Comparison of ENCODE assay signal across 1 cellular context in the genomic region with DNA sequence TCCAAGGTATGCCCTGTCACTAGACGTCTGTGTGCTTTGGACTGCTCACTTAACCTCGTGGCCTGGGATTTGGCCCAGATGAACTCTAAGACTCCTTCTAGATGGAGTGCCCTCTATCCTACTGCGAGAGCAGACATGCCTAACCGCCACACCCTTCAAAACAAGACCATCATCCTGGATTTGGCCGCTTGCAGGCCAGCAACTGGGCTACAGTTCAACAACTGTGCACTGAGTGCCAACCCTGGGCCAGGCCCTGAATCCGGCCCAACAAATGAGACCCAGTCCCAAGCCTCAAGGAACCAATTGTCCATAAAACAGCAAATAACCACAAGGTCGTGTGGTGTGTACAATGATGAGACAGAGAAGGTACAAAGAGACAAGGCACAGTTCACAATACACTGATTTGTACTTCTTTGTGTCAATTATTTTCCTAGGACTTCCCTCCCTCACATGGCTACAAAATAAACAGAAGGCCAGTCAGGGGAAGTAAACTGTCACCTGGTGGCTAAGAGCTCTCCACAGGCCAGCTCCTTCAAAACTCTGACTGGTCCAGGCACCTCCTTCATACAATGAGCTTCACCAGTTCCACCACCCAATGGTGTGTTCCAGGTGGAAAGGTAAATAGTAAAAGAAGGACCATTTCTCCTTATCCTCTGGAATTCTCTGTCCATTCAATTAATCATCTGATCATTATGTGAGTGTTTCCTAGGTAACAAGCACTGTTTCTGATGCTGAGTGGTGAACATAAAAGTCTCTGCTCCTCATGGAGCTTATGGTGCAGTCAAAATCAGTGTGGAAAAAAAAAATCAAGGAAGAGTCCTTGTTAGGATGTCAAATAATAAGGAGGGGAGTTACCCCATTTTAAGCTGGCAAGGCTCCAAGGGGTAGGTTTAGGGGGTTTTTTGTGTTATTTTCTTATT.
TF ChIP-seq lines count a peak whose summit lies in the region.

No MANE protein-coding gene starts in this region.

TF ChIP-seq in HepG2, 621 proteins besides CTCF, POLR2A, EP300 and RAD21 (continued from another document and continues in another):
- TF ChIP-seq LRRFIP1 (CRISPR knock-in tag; conservative IDR thresholded peaks at IDR 0.05) (no peak), MXD1 (CRISPR knock-in tag; IDR thresholded peaks at IDR 0.05) (no peak), ZNF282 (IDR thresholded peaks at IDR 0.05; ENCODE audit: partially characterized antibody) (no peak), GMEB2 (CRISPR knock-in tag; IDR thresholded peaks at IDR 0.05; ENCODE audit: low read depth) (no peak), ARHGAP35 (CRISPR knock-in tag; IDR thresholded peaks at IDR 0.05; ENCODE audit: borderline replicate concordance) (no peak), HMG20B (CRISPR knock-in tag; conservative IDR thresholded peaks at IDR 0.05) (0 out of 2 replicates have a peak, but pooled peaks have one; percentile 38), ZC3H4 (CRISPR knock-in tag; IDR thresholded peaks at IDR 0.05; ENCODE audit: borderline replicate concordance) (no peak), MED8 (CRISPR knock-in tag; IDR thresholded peaks at IDR 0.05; ENCODE audit: insufficient replicate concordance) (no peak), FOXP1 (IDR thresholded peaks at IDR 0.05) (peak; percentile 37; the same call in 1 of the 2 replicates), FOXP1 (CRISPR knock-in tag; IDR thresholded peaks at IDR 0.05) (peak; percentile 57), GLI4 (CRISPR knock-in tag; IDR thresholded peaks at IDR 0.05; ENCODE audit: borderline replicate concordance) (no peak), ATF7-NPFF (CRISPR knock-in tag; IDR thresholded peaks at IDR 0.05; ENCODE audit: low read depth) (no peak), MEIS2 (CRISPR knock-in tag; IDR thresholded peaks at IDR 0.05) (0 out of 2 replicates have a peak, but pooled peaks have one; percentile 57), ZMYM4 (CRISPR knock-in tag; IDR thresholded peaks at IDR 0.05) (no peak), ERF (CRISPR knock-in tag; IDR thresholded peaks at IDR 0.05) (no peak), ZEB1 (IDR thresholded peaks at IDR 0.05; ENCODE audit: insufficient replicate concordance, low read depth) (peak; percentile 32), IRF9 (CRISPR knock-in tag; IDR thresholded peaks at IDR 0.05; ENCODE audit: borderline replicate concordance) (no peak), YEATS4 (CRISPR knock-in tag; IDR thresholded peaks at IDR 0.05; ENCODE audit: borderline replicate concordance) (no peak), NFIB (CRISPR knock-in tag; IDR thresholded peaks at IDR 0.05; ENCODE audit: borderline replicate concordance) (no peak), ZNF746 (CRISPR knock-in tag; IDR thresholded peaks at IDR 0.05) (no peak), EZH2 (conservative IDR thresholded peaks at IDR 0.05; ENCODE audit: low read depth, low read length) (no peak), SMYD3 (CRISPR knock-in tag; IDR thresholded peaks at IDR 0.05) (no peak), POGZ (CRISPR knock-in tag; IDR thresholded peaks at IDR 0.05) (no peak), RBM22 (optimal IDR thresholded peaks at IDR 0.05; ENCODE audit: low read length) (no peak), GZF1 (CRISPR knock-in tag; IDR thresholded peaks at IDR 0.05) (no peak), ELK4 (CRISPR knock-in tag; IDR thresholded peaks at IDR 0.05; ENCODE audit: borderline replicate concordance) (no peak), RXRA (CRISPR knock-in tag; IDR thresholded peaks at IDR 0.05) (peak; percentile 73), ZNF83 (CRISPR knock-in tag; IDR thresholded peaks at IDR 0.05; ENCODE audit: borderline replicate concordance) (no peak), SALL1 (CRISPR knock-in tag; IDR thresholded peaks at IDR 0.05) (peak; percentile 73), ZNF720 (CRISPR knock-in tag; IDR thresholded peaks at IDR 0.05) (no peak), THAP11 (CRISPR knock-in tag; IDR thresholded peaks at IDR 0.05) (no peak), ZFX (CRISPR knock-in tag; IDR thresholded peaks at IDR 0.05; ENCODE audit: low read depth) (peak; percentile 58), PATZ1 (CRISPR knock-in tag; IDR thresholded peaks at IDR 0.05) (0 out of 2 replicates have a peak, but pooled peaks have one; percentile 14), ZNF567 (CRISPR knock-in tag; IDR thresholded peaks at IDR 0.05; ENCODE audit: borderline replicate concordance) (no peak), JARID2 (CRISPR knock-in tag; IDR thresholded peaks at IDR 0.05; ENCODE audit: insufficient replicate concordance) (no peak), ZFYVE20 (CRISPR knock-in tag; IDR thresholded peaks at IDR 0.05; ENCODE audit: borderline replicate concordance, low read depth) (no peak), ZNF207 (IDR thresholded peaks at IDR 0.05; ENCODE audit: borderline replicate concordance) (no peak)
- TF ChIP-seq, protein P1, sequence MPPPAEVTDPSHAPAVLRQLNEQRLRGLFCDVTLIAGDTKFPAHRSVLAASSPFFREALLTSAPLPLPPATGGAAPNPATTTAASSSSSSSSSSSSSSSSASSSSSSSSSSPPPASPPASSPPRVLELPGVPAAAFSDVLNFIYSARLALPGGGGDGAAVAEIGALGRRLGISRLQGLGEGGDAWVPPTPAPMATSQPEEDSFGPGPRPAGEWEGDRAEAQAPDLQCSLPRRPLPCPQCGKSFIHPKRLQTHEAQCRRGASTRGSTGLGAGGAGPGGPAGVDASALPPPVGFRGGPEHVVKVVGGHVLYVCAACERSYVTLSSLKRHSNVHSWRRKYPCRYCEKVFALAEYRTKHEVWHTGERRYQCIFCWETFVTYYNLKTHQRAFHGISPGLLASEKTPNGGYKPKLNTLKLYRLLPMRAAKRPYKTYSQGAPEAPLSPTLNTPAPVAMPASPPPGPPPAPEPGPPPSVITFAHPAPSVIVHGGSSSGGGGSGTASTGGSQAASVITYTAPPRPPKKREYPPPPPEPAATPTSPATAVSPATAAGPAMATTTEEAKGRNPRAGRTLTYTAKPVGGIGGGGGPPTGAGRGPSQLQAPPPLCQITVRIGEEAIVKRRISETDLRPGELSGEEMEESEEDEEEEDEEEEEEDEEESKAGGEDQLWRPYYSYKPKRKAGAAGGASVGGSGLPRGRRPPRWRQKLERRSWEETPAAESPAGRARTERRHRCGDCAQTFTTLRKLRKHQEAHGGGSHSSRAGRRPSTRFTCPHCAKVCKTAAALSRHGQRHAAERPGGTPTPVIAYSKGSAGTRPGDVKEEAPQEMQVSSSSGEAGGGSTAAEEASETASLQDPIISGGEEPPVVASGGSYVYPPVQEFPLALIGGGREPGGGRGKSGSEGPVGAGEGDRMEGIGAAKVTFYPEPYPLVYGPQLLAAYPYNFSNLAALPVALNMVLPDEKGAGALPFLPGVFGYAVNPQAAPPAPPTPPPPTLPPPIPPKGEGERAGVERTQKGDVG (CRISPR knock-in tag; IDR thresholded peaks at IDR 0.05; ENCODE audit: borderline replicate concordance) = no peak; the same call in 1 of the 2 replicates
- TF ChIP-seq, protein P2, sequence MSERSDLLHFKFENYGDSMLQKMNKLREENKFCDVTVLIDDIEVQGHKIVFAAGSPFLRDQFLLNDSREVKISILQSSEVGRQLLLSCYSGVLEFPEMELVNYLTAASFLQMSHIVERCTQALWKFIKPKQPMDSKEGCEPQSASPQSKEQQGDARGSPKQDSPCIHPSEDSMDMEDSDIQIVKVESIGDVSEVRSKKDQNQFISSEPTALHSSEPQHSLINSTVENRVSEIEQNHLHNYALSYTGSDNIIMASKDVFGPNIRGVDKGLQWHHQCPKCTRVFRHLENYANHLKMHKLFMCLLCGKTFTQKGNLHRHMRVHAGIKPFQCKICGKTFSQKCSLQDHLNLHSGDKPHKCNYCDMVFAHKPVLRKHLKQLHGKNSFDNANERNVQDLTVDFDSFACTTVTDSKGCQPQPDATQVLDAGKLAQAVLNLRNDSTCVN (CRISPR knock-in tag; IDR thresholded peaks at IDR 0.05; ENCODE audit: borderline replicate concordance) = no peak; the same call in 1 of the 2 replicates
- TF ChIP-seq, protein P3, sequence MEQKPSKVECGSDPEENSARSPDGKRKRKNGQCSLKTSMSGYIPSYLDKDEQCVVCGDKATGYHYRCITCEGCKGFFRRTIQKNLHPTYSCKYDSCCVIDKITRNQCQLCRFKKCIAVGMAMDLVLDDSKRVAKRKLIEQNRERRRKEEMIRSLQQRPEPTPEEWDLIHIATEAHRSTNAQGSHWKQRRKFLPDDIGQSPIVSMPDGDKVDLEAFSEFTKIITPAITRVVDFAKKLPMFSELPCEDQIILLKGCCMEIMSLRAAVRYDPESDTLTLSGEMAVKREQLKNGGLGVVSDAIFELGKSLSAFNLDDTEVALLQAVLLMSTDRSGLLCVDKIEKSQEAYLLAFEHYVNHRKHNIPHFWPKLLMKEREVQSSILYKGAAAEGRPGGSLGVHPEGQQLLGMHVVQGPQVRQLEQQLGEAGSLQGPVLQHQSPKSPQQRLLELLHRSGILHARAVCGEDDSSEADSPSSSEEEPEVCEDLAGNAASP (CRISPR knock-in tag; IDR thresholded peaks at IDR 0.05; ENCODE audit: borderline replicate concordance) = no peak; the same call in 1 of the 2 replicates
- TF ChIP-seq, protein P4, sequence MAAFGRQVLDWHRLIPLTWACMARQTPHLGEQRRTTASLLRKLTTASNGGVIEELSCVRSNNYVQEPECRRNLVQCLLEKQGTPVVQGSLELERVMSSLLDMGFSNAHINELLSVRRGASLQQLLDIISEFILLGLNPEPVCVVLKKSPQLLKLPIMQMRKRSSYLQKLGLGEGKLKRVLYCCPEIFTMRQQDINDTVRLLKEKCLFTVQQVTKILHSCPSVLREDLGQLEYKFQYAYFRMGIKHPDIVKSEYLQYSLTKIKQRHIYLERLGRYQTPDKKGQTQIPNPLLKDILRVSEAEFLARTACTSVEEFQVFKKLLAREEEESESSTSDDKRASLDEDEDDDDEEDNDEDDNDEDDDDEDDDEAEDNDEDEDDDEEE (CRISPR knock-in tag; IDR thresholded peaks at IDR 0.05) = no peak
